8 cellular contexts compared by ENCODE assay signal in genomic region chr7:43112941-43113621, GRCh38. TPM values are rescaled to one million over a fixed set of nuclear protein-coding genes. Genes with fewer than 3 reads are reported as not detected.
DNase-seq lines count a peak whose midpoint lies in the region; ATAC-seq and TF ChIP-seq lines count a peak whose summit lies in the region.

No MANE protein-coding gene starts in this region.

- no peak overlapping the region for H2AFZ ChIP-seq in PC-9

- H3K79me2 ChIP-seq in PC-9 (ENCODE audit: low read depth) = no peaks in the 10 kb centered on the region

- H3K27ac Mint-ChIP-seq in activated T-cell treated with anti-CD3 and anti-CD28 coated beads, Interleukin-2, amount 50 U/mL, for 24 hours = no peak overlapping the region

- intact Hi-C loops in breast epithelium (cut with DNase I; ENCODE audit: low total_unique reads) (no loop called here), left lung (cut with DNase I) (no loop called here), vagina (cut with DNase I) (no loop called here), PC-9 (cut with micrococcal nuclease; ENCODE audit: unreplicated experiment) (no loop called here)

- peak overlapping the region; percentile 32 to 69 (median 56) for H3K4me3 ChIP-seq in breast epithelium
- H3K4me3 ChIP-seq in left lung = peak overlapping the region in 1 of 2 donors; percentile 15
- peak overlapping the region; percentile 27 to 41 for H3K4me3 ChIP-seq in vagina
- H3K4me3 ChIP-seq in PC-9 = no peak overlapping the region

- DNase-seq in activated T-cell treated with anti-CD3 and anti-CD28 coated beads, Interleukin-2, amount 50 U/mL, for 4 hours = no peak
- DNase-seq in activated T-cell treated with anti-CD3 and anti-CD28 coated beads, Interleukin-2, amount 50 U/mL, for 24 hours = no peak
- DNase-seq in breast epithelium (ENCODE audit: low spot score in 2 of 2) = no peak
- DNase-seq in left lung = peak; percentile 39 to 70
- DNase-seq in vagina (ENCODE audit: extremely low spot score in 2 of 2) = no peak
- no peak for DNase-seq in PC-9
- DNase-seq in activated CD4-positive, alpha-beta T cell treated with anti-CD3 and anti-CD28 coated beads for 4 hours = no peak
- no peak for DNase-seq in HuH-7 (ENCODE audit: low spot score)

- TF ChIP-seq CTCF in breast epithelium (IDR thresholded peaks at IDR 0.05) = no peak
- TF ChIP-seq CTCF in left lung (IDR thresholded peaks at IDR 0.05) = no peak
- no peak for TF ChIP-seq CTCF in vagina (IDR thresholded peaks at IDR 0.05)
- TF ChIP-seq CTCF in PC-9 (conservative IDR thresholded peaks at IDR 0.05) = no peak

- H3K36me3 ChIP-seq in breast epithelium = no peaks in the 10 kb centered on the region
- no peaks in the 10 kb centered on the region for H3K36me3 ChIP-seq in left lung
- H3K36me3 ChIP-seq in vagina = no peaks in the 10 kb centered on the region
- no peaks in the 10 kb centered on the region for H3K36me3 ChIP-seq in PC-9 (ENCODE audit: low read depth)

- H3K4me2 ChIP-seq in PC-9 = no peak overlapping the region

- H3K27ac ChIP-seq in breast epithelium = no peak overlapping the region
- H3K27ac ChIP-seq in left lung = no peak overlapping the region
- H3K27ac ChIP-seq in vagina = no peak overlapping the region
- H3K27ac ChIP-seq in PC-9 = no peak overlapping the region

- H3K27me3 Mint-ChIP-seq in activated T-cell treated with anti-CD3 and anti-CD28 coated beads, Interleukin-2, amount 50 U/mL, for 4 hours (ENCODE audit: low read depth) = peaks cover 73% of the 10 kb centered on the region
- peaks cover 82% of the 10 kb centered on the region for H3K27me3 Mint-ChIP-seq in activated T-cell treated with anti-CD3 and anti-CD28 coated beads, Interleukin-2, amount 50 U/mL, for 24 hours

- no peaks in the 10 kb centered on the region for H3K9me3 ChIP-seq in breast epithelium
- H3K9me3 ChIP-seq in left lung = no peaks in the 10 kb centered on the region
- H3K9me3 ChIP-seq in vagina = no peaks in the 10 kb centered on the region
- no peaks in the 10 kb centered on the region for H3K9me3 ChIP-seq in PC-9 (ENCODE audit: insufficient read depth, low read depth)

- no peaks in the 10 kb centered on the region for H3K9me2 ChIP-seq in PC-9 (ENCODE audit: insufficient read depth)

- BruUV-seq in PC-9 (replicated peaks; lab: Mats Ljungman, UMichigan) = no TSS peak

- CTCF ChIA-PET in PC-9 (lab: Charles Lee) = interaction anchor here (0.6 kb wide), 1 partner anchor 162 kb away, joined by 12 read pairs; no protein-coding TSS in a partner anchor

- POLR2A ChIA-PET in PC-9 (lab: Charles Lee; ENCODE audit: unreplicated experiment) = no interaction called here

- peaks cover 9% of the 10 kb centered on the region for H3K4me1 Mint-ChIP-seq in activated T-cell treated with anti-CD3 and anti-CD28 coated beads, Interleukin-2, amount 50 U/mL, for 4 hours (ENCODE audit: low read depth)
- H3K4me1 Mint-ChIP-seq in activated T-cell treated with anti-CD3 and anti-CD28 coated beads, Interleukin-2, amount 50 U/mL, for 24 hours (ENCODE audit: low read depth) = peaks cover 6% of the 10 kb centered on the region

- H3K36me3 Mint-ChIP-seq in activated T-cell treated with anti-CD3 and anti-CD28 coated beads, Interleukin-2, amount 50 U/mL, for 4 hours (ENCODE audit: insufficient read depth) = no peaks in the 10 kb centered on the region
- no peaks in the 10 kb centered on the region for H3K36me3 Mint-ChIP-seq in activated T-cell treated with anti-CD3 and anti-CD28 coated beads, Interleukin-2, amount 50 U/mL, for 24 hours (ENCODE audit: low read depth)

- H3K9me3 Mint-ChIP-seq in activated T-cell treated with anti-CD3 and anti-CD28 coated beads, Interleukin-2, amount 50 U/mL, for 4 hours = no peaks in the 10 kb centered on the region
- H3K9me3 Mint-ChIP-seq in activated T-cell treated with anti-CD3 and anti-CD28 coated beads, Interleukin-2, amount 50 U/mL, for 24 hours = no peaks in the 10 kb centered on the region

- H4K20me1 ChIP-seq in PC-9 (ENCODE audit: insufficient read depth) = no peaks in the 10 kb centered on the region

- no peak overlapping the region for H3K4me3 Mint-ChIP-seq in activated T-cell treated with anti-CD3 and anti-CD28 coated beads, Interleukin-2, amount 50 U/mL, for 4 hours
- no peak overlapping the region for H3K4me3 Mint-ChIP-seq in activated T-cell treated with anti-CD3 and anti-CD28 coated beads, Interleukin-2, amount 50 U/mL, for 24 hours

- H3K27me3 ChIP-seq in breast epithelium (peaks cover 5 to 64% of the 10 kb centered on the region in 2 donors), left lung (peaks cover 52 to 100% of the 10 kb centered on the region in 2 donors), vagina (peaks cover 10% of the 10 kb centered on the region), PC-9 (ENCODE audit: insufficient read depth, low read depth) (peaks cover 75% of the 10 kb centered on the region)

- peak; percentile 25 to 35 for ATAC-seq in activated T-cell treated with anti-CD3 and anti-CD28 coated beads, Interleukin-2, amount 50 U/mL, for 4 hours
- ATAC-seq in left lung = peak; percentile 81

- no peak for TF ChIP-seq POLR2A in breast epithelium (IDR thresholded peaks at IDR 0.05)
- no peak for TF ChIP-seq POLR2A in vagina (IDR thresholded peaks at IDR 0.05)

- H3F3A ChIP-seq in PC-9 (ENCODE audit: insufficient read depth, low read depth) = no peaks in the 10 kb centered on the region

- H3K4me1 ChIP-seq in breast epithelium (no peaks in the 10 kb centered on the region), left lung (peaks cover 9 to 18% of the 10 kb centered on the region in 2 donors), vagina (peaks cover 20% of the 10 kb centered on the region), PC-9 (replicated peaks; ENCODE audit: insufficient read depth) (no peaks in the 10 kb centered on the region)

RNA-seq across cellular contexts. Expression of gene HECW1, which starts 0.6 kb away (rescaled TPM):
- not detected for total RNA-seq in activated T-cell treated with anti-CD3 and anti-CD28 coated beads, Interleukin-2, amount 50 U/mL, for 4 hours
- total RNA-seq in breast epithelium = 1 to 10 TPM in 1 of 3 donors, under 1 TPM in 2; 0.48 to 1.9 (median 0.66) TPM
- 1 to 10 TPM in 1 of 2 donors, under 1 TPM in 1; 0.29 to 1.4 TPM for total RNA-seq in left lung
- total RNA-seq in vagina = 2.5 TPM
- 0.48 and 2.7 TPM in 2 replicates for total RNA-seq in PC-9 (2021)

Comparison
In these comparisons a context has a peak if more than half of its experiments do, and no peak if none do; other contexts are left out.
1. DNase-seq: peak in left lung (2 of 2); none in activated T-cell treated with anti-CD3 and anti-CD28 coated beads, Interleukin-2, amount 50 U/mL, for 4 hours (single experiment), activated T-cell treated with anti-CD3 and anti-CD28 coated beads, Interleukin-2, amount 50 U/mL, for 24 hours (single experiment), breast epithelium (0 of 2), vagina (0 of 2), PC-9 (0 of 2), activated CD4-positive, alpha-beta T cell treated with anti-CD3 and anti-CD28 coated beads for 4 hours (0 of 2) and HuH-7 (single experiment).